ENCODE assay signal across 1 cellular context in genomic region chr10:7610651-7611389, GRCh38.
A peak's percentile ranks its signal among the peaks of the same experiment; 100 is the strongest.
TF ChIP-seq lines count a peak whose summit lies in the region.

No MANE protein-coding gene starts in this region.

TF ChIP-seq in K562, 482 proteins besides CTCF, POLR2A, EP300 and RAD21 (continued from another document):
- no peak for TF ChIP-seq ZBTB43 (CRISPR knock-in tag; IDR thresholded peaks at IDR 0.05)
- TF ChIP-seq MAFK (IDR thresholded peaks at IDR 0.05; ENCODE audit: low read length): no peak
- TF ChIP-seq TCFL5 (CRISPR knock-in tag; conservative IDR thresholded peaks at IDR 0.05): no peak
- TF ChIP-seq SMAD4 (CRISPR knock-in tag; conservative IDR thresholded peaks at IDR 0.05): peak; percentile 52; the same call in 1 of the 2 replicates
- TF ChIP-seq SMARCA4 (IDR thresholded peaks at IDR 0.05): peak; percentile 45; the same call in 1 of the 2 replicates
- TF ChIP-seq HNRNPH1 (optimal IDR thresholded peaks at IDR 0.05; ENCODE audit: low read depth, low read length): no peak
- TF ChIP-seq, protein P1, sequence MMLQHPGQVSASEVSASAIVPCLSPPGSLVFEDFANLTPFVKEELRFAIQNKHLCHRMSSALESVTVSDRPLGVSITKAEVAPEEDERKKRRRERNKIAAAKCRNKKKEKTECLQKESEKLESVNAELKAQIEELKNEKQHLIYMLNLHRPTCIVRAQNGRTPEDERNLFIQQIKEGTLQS (IDR thresholded peaks at IDR 0.05): peak; percentile 78; the same call in 1 of the 2 replicates
- TF ChIP-seq, protein P1 (CRISPR knock-in tag; conservative IDR thresholded peaks at IDR 0.05): no peak
